ENCODE assay signal across 8 cellular contexts in genomic region chrX:54639018-54639345, GRCh38.
DNase-seq lines count a peak whose midpoint lies in the region; ATAC-seq and TF ChIP-seq lines count a peak whose summit lies in the region.

No MANE protein-coding gene starts in this region.

- no peaks in the 10 kb centered on the region for H3K27me3 ChIP-seq in CD4-positive, CD25-positive, alpha-beta regulatory T cell (ENCODE audit: control insufficient read depth, insufficient read depth, low read length)
- no peaks in the 10 kb centered on the region for H3K27me3 ChIP-seq in NT2/D1 (ENCODE audit: insufficient read depth, insufficient read length)
- peaks cover 0 to 35% (median 0%) of the 10 kb centered on the region in 45 donors for H3K27me3 ChIP-seq in dorsolateral prefrontal cortex
- H3K27me3 ChIP-seq in neural progenitor cell: no peaks in the 10 kb centered on the region

- H3K4me3 Mint-ChIP-seq in CD4-positive, CD25-positive, alpha-beta regulatory T cell: peak overlapping the region; percentile 89 to 98 (median 94)
- H3K4me3 Mint-ChIP-seq in neural progenitor cell: peak overlapping the region; percentile 90

- peaks cover 4% of the 10 kb centered on the region for H3K36me3 Mint-ChIP-seq in CD4-positive, CD25-positive, alpha-beta regulatory T cell
- peaks cover 3% of the 10 kb centered on the region for H3K36me3 Mint-ChIP-seq in neural progenitor cell

- H2AFZ ChIP-seq in neural progenitor cell (replicated peaks): peak overlapping the region; percentile 63

- H4K20me1 ChIP-seq in neural progenitor cell (ENCODE audit: low read depth): no peaks in the 10 kb centered on the region

- H3K27me3 Mint-ChIP-seq in CD4-positive, CD25-positive, alpha-beta regulatory T cell: peaks cover 1% of the 10 kb centered on the region
- H3K27me3 Mint-ChIP-seq in neural progenitor cell (ENCODE audit: insufficient read depth, low read depth): peaks cover 5% of the 10 kb centered on the region

- peak overlapping the region; percentile 95 for H3K27ac ChIP-seq in CD4-positive, CD25-positive, alpha-beta regulatory T cell (ENCODE audit: insufficient read depth, low read length, poor library complexity, severe bottlenecking)
- peak overlapping the region in 57 of 59 donors; percentile 63 to 97 (median 88) for H3K27ac ChIP-seq in dorsolateral prefrontal cortex
- peak overlapping the region; percentile 99 for H3K27ac ChIP-seq in neural progenitor cell

- no peaks in the 10 kb centered on the region for H3K9me3 ChIP-seq in CD4-positive, CD25-positive, alpha-beta regulatory T cell (ENCODE audit: control insufficient read depth in 2 of 2, low read length in 2 of 2)
- H3K9me3 ChIP-seq in NT2/D1 (ENCODE audit: insufficient read depth, low read length) (no peaks in the 10 kb centered on the region), neural progenitor cell (ENCODE audit: low read depth) (peaks cover 9% of the 10 kb centered on the region)

- ATAC-seq in CD4-positive, CD25-positive, alpha-beta regulatory T cell (ENCODE audit: low read depth in 2 of 2): no peak
- no peak for ATAC-seq in HG02970 (IDR thresholded peaks at IDR 0.05; ENCODE audit: low FRiP score, unreplicated experiment)

- peaks cover 0 to 7% (median 2%) of the 10 kb centered on the region in 7 donors for H3K9me3 Mint-ChIP-seq in CD4-positive, CD25-positive, alpha-beta regulatory T cell
- H3K9me3 Mint-ChIP-seq in neural progenitor cell: peaks cover 15% of the 10 kb centered on the region

- DNase-seq in CD4-positive, CD25-positive, alpha-beta regulatory T cell: peak in 1 of 3 donors; percentile 3
- DNase-seq in NT2/D1 (ENCODE audit: low read depth, low spot score) (no peak), dorsolateral prefrontal cortex (no peak), neural progenitor cell (ENCODE audit: low spot score) (no peak), AML-193 (lab: John Stamatoyannopoulos, UW) (no peak), NK-92 (lab: John Stamatoyannopoulos, UW; ENCODE audit: unreplicated experiment) (no peak), RKO (ENCODE audit: low spot score) (no peak)

- H3K27ac Mint-ChIP-seq in CD4-positive, CD25-positive, alpha-beta regulatory T cell: peak overlapping the region in 2 of 3 donors; percentile 98 to 99
- peak overlapping the region; percentile 99 for H3K27ac Mint-ChIP-seq in neural progenitor cell

- H3K79me2 ChIP-seq in neural progenitor cell (ENCODE audit: low read depth): no peaks in the 10 kb centered on the region

- H3K4me1 ChIP-seq in CD4-positive, CD25-positive, alpha-beta regulatory T cell (ENCODE audit: control insufficient read depth, insufficient read depth, low read length, poor library complexity, severe bottlenecking): peaks cover 5% of the 10 kb centered on the region
- no peaks in the 10 kb centered on the region for H3K4me1 ChIP-seq in NT2/D1 (ENCODE audit: insufficient read depth, insufficient read length)
- H3K4me1 ChIP-seq in neural progenitor cell: peaks cover 7% of the 10 kb centered on the region

- peak overlapping the region; percentile 66 for H3K4me2 ChIP-seq in neural progenitor cell

- H3K4me3 ChIP-seq in CD4-positive, CD25-positive, alpha-beta regulatory T cell (ENCODE audit: low read depth, low read length): peak overlapping the region; percentile 27
- peak overlapping the region; percentile 19 for H3K4me3 ChIP-seq in NT2/D1 (ENCODE audit: insufficient read length, low read depth)
- H3K4me3 ChIP-seq in dorsolateral prefrontal cortex: peak overlapping the region; percentile 21 to 72 (median 54)
- peak overlapping the region; percentile 67 for H3K4me3 ChIP-seq in neural progenitor cell

- peaks cover 16% of the 10 kb centered on the region for H3F3A ChIP-seq in neural progenitor cell (ENCODE audit: low read depth)

- no peaks in the 10 kb centered on the region for H3K36me3 ChIP-seq in CD4-positive, CD25-positive, alpha-beta regulatory T cell (ENCODE audit: control insufficient read depth, insufficient read depth, low read length)
- H3K36me3 ChIP-seq in NT2/D1 (ENCODE audit: insufficient read depth, insufficient read length, low read length) (no peaks in the 10 kb centered on the region), neural progenitor cell (no peaks in the 10 kb centered on the region)

- intact Hi-C loops in dorsolateral prefrontal cortex (cut with DNase I): loop anchor here (1.0 to 10.0 kb wide), 5 partner anchors 114 to 594 kb away; partner anchors contain the start of genes PHF8 (in 1 of the 2) and WNK3 (in 1 of the 2)

- peaks cover 0 to 22% (median 13%) of the 10 kb centered on the region in 4 donors for H3K4me1 Mint-ChIP-seq in CD4-positive, CD25-positive, alpha-beta regulatory T cell
- H3K4me1 Mint-ChIP-seq in neural progenitor cell: peaks cover 13% of the 10 kb centered on the region

- H3K9ac ChIP-seq in NT2/D1 (ENCODE audit: insufficient read length, low read depth) (peak overlapping the region; percentile 12), neural progenitor cell (no peak overlapping the region)

- TF ChIP-seq CTCF in dorsolateral prefrontal cortex (IDR thresholded peaks at IDR 0.05 in 54 of 56, conservative IDR thresholded peaks at IDR 0.05 in 2 of 56; ENCODE audit: low read depth in 1 of 56, partially characterized antibody in 56 of 56) (no peak), neural progenitor cell (IDR thresholded peaks at IDR 0.05) (no peak)
